ENCODE assay signal across 9 cellular contexts in genomic region chr22:23749747-23750373, GRCh38. TPM values are rescaled to one million over a fixed set of nuclear protein-coding genes. Genes with fewer than 3 reads are reported as not detected.
DNase-seq lines count a peak whose midpoint lies in the region; ATAC-seq, FAIRE-seq and TF ChIP-seq lines count a peak whose summit lies in the region.
"Had no signal": no experiment of that assay in that cellular context is flagged by ENCODE, and none has a peak within 500 bp of the region (broad histone marks: within the 10 kb centered on the region; RNA-seq: fewer than 3 reads in every experiment).

No MANE protein-coding gene starts in this region.

- H3K4me1 ChIP-seq in ES-I3 (ENCODE audit: insufficient read depth, low read length) (no peaks in the 10 kb centered on the region; the same call in 1 of the 2 replicates), ovary (ENCODE audit: insufficient read depth) (peaks cover 4% of the 10 kb centered on the region)

- TF ChIP-seq CTCF in ovary (IDR thresholded peaks at IDR 0.05): no peak

- 25 to 34% (median 33%) methylated on average over 13 of the region's 13 CpGs for WGBS in ovary, 3 donors

- peak overlapping the region; percentile 53 for H3K4me3 ChIP-seq in ovary

- no peak for TF ChIP-seq EP300 in ovary (IDR thresholded peaks at IDR 0.05)

- peak overlapping the region; percentile 84; the same call in 1 of the 2 replicates for H3K9ac ChIP-seq in ES-I3 (ENCODE audit: low read depth, low read length)

- H3K36me3 ChIP-seq in ES-I3 (ENCODE audit: insufficient read depth, low read length) (no peaks in the 10 kb centered on the region), ovary (no peaks in the 10 kb centered on the region)

- no peaks in the 10 kb centered on the region for H3K9me3 ChIP-seq in ES-I3 (ENCODE audit: control insufficient read depth, insufficient read depth, low read length)
- H3K9me3 ChIP-seq in ovary: no peaks in the 10 kb centered on the region

- no peak for TF ChIP-seq POLR2A in ovary (IDR thresholded peaks at IDR 0.05)

- DNase-seq in NCI-H2227 (lab: John Stamatoyannopoulos, UW; ENCODE audit: unreplicated experiment): peak; percentile 21
- DNase-seq in dermis blood vessel endothelial cell: peak; percentile 42
- DNase-seq in ovary: no peak
- DNase-seq in HTR-8/SVneo (ENCODE audit: insufficient read length, low spot score): no peak
- DNase-seq in anterior cingulate cortex (lab: John Stamatoyannopoulos, UW): no peak
- DNase-seq in RCC 7860 (ENCODE audit: low spot score): no peak

- FAIRE-seq in HTR-8/SVneo (lab: Jason Lieb, UNC) (no peak), RCC 7860 (lab: Jason Lieb, UNC) (no peak)

- no peaks in the 10 kb centered on the region for H3K27me3 ChIP-seq in ovary

- H3K27ac ChIP-seq in ovary: no peak overlapping the region

- intact Hi-C loops in ovary (cut with DNase I): no loop called here

- ATAC-seq in GM21515 (IDR thresholded peaks at IDR 0.05; ENCODE audit: unreplicated experiment): no peak

RNA-seq across cellular contexts. Expression of gene ZNF70, which starts 1.1 kb away (rescaled TPM):
- 2.2 and 2.3 TPM in 2 replicates for total RNA-seq in dermis blood vessel endothelial cell
- total RNA-seq in ovary: 10 to 100 TPM in 5 of 7 donors, 1 to 10 TPM in 2; 4.8 to 21.6 (median 17.8) TPM
- 1 to 10 TPM; 3.8 to 6.4 TPM for polyA plus RNA-seq in ovary

RNA-seq across cellular contexts. Expression of gene VPREB3, which starts 4.4 kb away (rescaled TPM):
- total RNA-seq in dermis blood vessel endothelial cell (not detected in 2 replicates), ovary (1 to 10 TPM in 1 of 7 donors, not detected in 6; 2.8 TPM)
- not detected for polyA plus RNA-seq in ovary
- total RNA-seq: pulmonary artery endothelial cell had no signal

RNA-seq across cellular contexts. Expression of gene C22orf15, which starts 12.9 kb away (rescaled TPM):
- total RNA-seq in dermis blood vessel endothelial cell: 0.14 TPM in 1 of 2 replicates, not detected in the other
- 1 to 10 TPM in 4 of 7 donors, under 1 TPM in 3; 0.48 to 6.5 (median 1.1) TPM for total RNA-seq in ovary
- under 1 TPM; 0.28 to 0.77 TPM for polyA plus RNA-seq in ovary

RNA-seq across cellular contexts. Expression of gene CHCHD10, which starts 17.9 kb away (rescaled TPM):
- 2.6 and 9.6 TPM in 2 replicates for total RNA-seq in dermis blood vessel endothelial cell
- total RNA-seq in ovary: 10 to 100 TPM in 6 of 7 donors, 1 to 10 TPM in 1; 2.7 to 40.5 (median 22.9) TPM
- 10 to 100 TPM; 17.6 to 20.1 TPM for polyA plus RNA-seq in ovary

RNA-seq across cellular contexts. Expression of gene MMP11, which starts 22.8 kb away (rescaled TPM):
- 4.4 and 7.3 TPM in 2 replicates for total RNA-seq in dermis blood vessel endothelial cell
- total RNA-seq in ovary: 10 to 100 TPM in 4 of 7 donors, 1 to 10 TPM in 3; 1.4 to 59.7 (median 12.1) TPM
- polyA plus RNA-seq in ovary: 10 to 100 TPM in 1 of 2 donors, 1 to 10 TPM in 1; 1.4 to 11.4 TPM

Comparison
In these comparisons a context has a peak if more than half of its experiments do, and no peak if none do; other contexts are left out.
1. DNase-seq: peak in NCI-H2227 (single experiment) and dermis blood vessel endothelial cell (single experiment); none in ovary (0 of 5), HTR-8/SVneo (single experiment), anterior cingulate cortex (0 of 58) and RCC 7860 (single experiment).